In the genomic region with DNA sequence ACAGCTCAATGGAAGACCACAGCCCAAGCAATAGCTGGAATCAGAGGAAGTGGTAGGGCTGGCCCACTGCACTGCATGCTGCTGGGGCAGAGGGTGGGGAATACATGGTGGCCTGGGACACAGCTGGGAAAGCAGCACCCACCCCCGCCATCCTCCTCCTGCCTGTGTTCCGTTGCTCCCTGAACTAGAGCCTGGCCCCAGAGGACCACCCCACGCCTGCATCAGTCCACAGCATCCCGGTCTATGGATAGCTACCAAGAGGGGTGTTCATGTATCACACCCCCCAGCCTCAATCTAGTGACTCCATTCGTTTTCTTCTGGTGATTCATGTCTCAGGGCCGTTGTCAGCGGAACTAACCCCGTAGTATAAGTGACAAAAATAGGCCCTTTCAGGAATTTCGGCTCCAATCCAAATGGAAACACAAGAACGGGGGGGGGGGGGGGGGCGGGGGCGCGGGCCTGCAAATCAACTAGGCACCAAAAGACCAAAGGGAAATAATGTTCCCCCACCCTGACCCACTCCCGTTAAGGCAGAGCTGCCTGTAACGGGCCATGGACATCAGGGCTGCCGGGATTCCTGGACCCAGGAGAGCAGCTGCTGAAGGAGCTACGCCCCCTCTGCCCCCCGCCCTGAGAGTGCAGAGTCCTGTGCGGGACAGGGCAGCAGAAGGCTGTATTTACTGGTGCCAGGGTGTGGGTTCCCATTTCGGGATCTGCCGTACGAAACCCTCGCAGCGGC, we compare ENCODE assay signal across 10 cellular contexts. TPM values are rescaled to one million over a fixed set of nuclear protein-coding genes. Genes with fewer than 3 reads are reported as not detected.
A peak's percentile ranks its signal among the peaks of the same experiment; 100 is the strongest.
DNase-seq lines count a peak whose midpoint lies in the region; ATAC-seq and TF ChIP-seq lines count a peak whose summit lies in the region.
"Had no signal": no experiment of that assay in that cellular context is flagged by ENCODE, and none has a peak within 500 bp of the region (broad histone marks: within the 10 kb centered on the region; RNA-seq: fewer than 3 reads in every experiment).

No MANE protein-coding gene starts in this region.

- H3K27ac ChIP-seq in body of pancreas: peak overlapping the region; percentile 53 to 83 (median 64)
- H3K27ac ChIP-seq in skeletal muscle tissue (ENCODE audit: low read depth, low read length): peak overlapping the region; percentile 80
- no peak overlapping the region for H3K27ac ChIP-seq in Karpas-422 (ENCODE audit: low read length)

- TF ChIP-seq CTCF in body of pancreas (IDR thresholded peaks at IDR 0.05): no peak

- H3K9me3 ChIP-seq in body of pancreas (no peaks in the 10 kb centered on the region), skeletal muscle tissue (ENCODE audit: control insufficient read depth in 3 of 3, low read length in 3 of 3) (no peaks in the 10 kb centered on the region), Karpas-422 (ENCODE audit: low read length) (no peaks in the 10 kb centered on the region)

- H3K4me3 ChIP-seq in body of pancreas: no peak overlapping the region
- H3K4me3 ChIP-seq in skeletal muscle tissue (ENCODE audit: low read length in 3 of 3): peak overlapping the region in 2 of 3 donors; percentile 28 to 61
- no peak overlapping the region for H3K4me3 ChIP-seq in Karpas-422 (ENCODE audit: low read length)

- no peaks in the 10 kb centered on the region for H3K9me2 ChIP-seq in Karpas-422 (replicated peaks; ENCODE audit: insufficient read depth, low read length)

- intact Hi-C loops in body of pancreas (cut with DNase I): no loop called here

- H3K4me2 ChIP-seq in Karpas-422 (ENCODE audit: low read depth, low read length, poor library complexity, severe bottlenecking): no peak overlapping the region

- H3K36me3 ChIP-seq in body of pancreas (replicated peaks in 1 of 2; ENCODE audit: insufficient read depth in 1 of 2, low read depth in 2 of 2): peaks cover 17 to 36% of the 10 kb centered on the region in 2 donors
- peaks cover 37 to 50% (median 46%) of the 10 kb centered on the region in 3 donors for H3K36me3 ChIP-seq in skeletal muscle tissue (ENCODE audit: control insufficient read depth in 3 of 3, insufficient read depth in 3 of 3, low read length in 3 of 3)
- H3K36me3 ChIP-seq in Karpas-422 (ENCODE audit: insufficient read depth, low read length): peaks cover 35% of the 10 kb centered on the region

- H3K9ac ChIP-seq in skeletal muscle tissue (ENCODE audit: low read depth in 1 of 3, low read length in 3 of 3): peak overlapping the region; percentile 52 to 79 (median 60)
- H3K9ac ChIP-seq in Karpas-422 (ENCODE audit: low read length): no peak overlapping the region

- peaks cover 28% of the 10 kb centered on the region; the same call in 1 of the 2 replicates for H3K79me2 ChIP-seq in Karpas-422 (ENCODE audit: low read length)

- peaks cover 25% of the 10 kb centered on the region; the same call in 1 of the 2 replicates for H4K20me1 ChIP-seq in Karpas-422 (ENCODE audit: insufficient read depth, low read depth, low read length)

- H3K27me3 ChIP-seq in body of pancreas (no peaks in the 10 kb centered on the region), skeletal muscle tissue (ENCODE audit: control insufficient read depth in 3 of 3, insufficient read depth in 3 of 3, low read length in 3 of 3) (no peaks in the 10 kb centered on the region), Karpas-422 (ENCODE audit: low read length) (no peaks in the 10 kb centered on the region)

- no peak overlapping the region for H2AFZ ChIP-seq in Karpas-422 (ENCODE audit: low read length)

- DNase-seq in ELR (ENCODE audit: low read depth): peak; percentile 82
- no peak for DNase-seq in body of pancreas
- peak; percentile 82 for DNase-seq in hepatic stellate cell (ENCODE audit: low spot score)
- no peak for DNase-seq in Karpas-422
- DNase-seq in OCI-M1 (lab: John Stamatoyannopoulos, UW): no peak
- DNase-seq in activated naive CD4-positive, alpha-beta T cell treated with anti-CD3 and anti-CD28 coated beads, Interleukin-2, amount 50 U/mL, for 16 hours: no peak
- DNase-seq: GOT3; stimulated activated CD4-positive, alpha-beta T cell treated with anti-CD3 and anti-CD28 coated beads, Interleukin-1b, Interleukin-23, amount 100 ng/mL, for 48 hours had no signal

- ATAC-seq in body of pancreas: peak; percentile 6
- ATAC-seq in HG03571 (IDR thresholded peaks at IDR 0.05; ENCODE audit: unreplicated experiment): no peak

- peaks cover 56% of the 10 kb centered on the region for H3K4me1 ChIP-seq in body of pancreas
- H3K4me1 ChIP-seq in skeletal muscle tissue (ENCODE audit: control insufficient read depth in 3 of 3, insufficient read depth in 3 of 3, low read length in 3 of 3): peaks cover 74 to 82% (median 81%) of the 10 kb centered on the region in 3 donors
- H3K4me1 ChIP-seq in Karpas-422 (ENCODE audit: low read length): no peaks in the 10 kb centered on the region

- WGBS in body of pancreas, 2 donors: 59 to 64% methylated on average over 8 to 23 of the region's 24 CpGs

- TF ChIP-seq POLR2A in body of pancreas (IDR thresholded peaks at IDR 0.05): no peak

RNA-seq across cellular contexts. Expression of gene EPHX3, which starts 18.9 kb away (rescaled TPM):
- not detected for total RNA-seq in body of pancreas
- total RNA-seq in skeletal muscle tissue: not detected
- total RNA-seq in Karpas-422 (2014; rRNA removed; shearing (Covaris generic); ENCODE audit: low replicate concordance): 0.11 and 1.6 TPM in 2 replicates

RNA-seq across cellular contexts. Expression of gene NOTCH3, which starts 50.4 kb away (rescaled TPM):
- total RNA-seq in body of pancreas (10 to 100 TPM; 20.2 to 33.9 TPM), skeletal muscle tissue (77.8 TPM)
- 0.45 and 3.2 TPM in 2 replicates for total RNA-seq in Karpas-422 (2014; rRNA removed; shearing (Covaris generic); ENCODE audit: low replicate concordance)

Comparison
In these comparisons a context has a peak if more than half of its experiments do, and no peak if none do; other contexts are left out.
1. DNase-seq: peak in ELR (single experiment) and hepatic stellate cell (single experiment); none in body of pancreas (0 of 4), Karpas-422 (single experiment), OCI-M1 (single experiment) and activated naive CD4-positive, alpha-beta T cell treated with anti-CD3 and anti-CD28 coated beads, Interleukin-2, amount 50 U/mL, for 16 hours (single experiment).
2. H3K4me3 ChIP-seq: peak in skeletal muscle tissue (2 of 3); none in body of pancreas (0 of 2) and Karpas-422 (single experiment).